ENCODE assay signal across 9 cellular contexts in the genomic region with DNA sequence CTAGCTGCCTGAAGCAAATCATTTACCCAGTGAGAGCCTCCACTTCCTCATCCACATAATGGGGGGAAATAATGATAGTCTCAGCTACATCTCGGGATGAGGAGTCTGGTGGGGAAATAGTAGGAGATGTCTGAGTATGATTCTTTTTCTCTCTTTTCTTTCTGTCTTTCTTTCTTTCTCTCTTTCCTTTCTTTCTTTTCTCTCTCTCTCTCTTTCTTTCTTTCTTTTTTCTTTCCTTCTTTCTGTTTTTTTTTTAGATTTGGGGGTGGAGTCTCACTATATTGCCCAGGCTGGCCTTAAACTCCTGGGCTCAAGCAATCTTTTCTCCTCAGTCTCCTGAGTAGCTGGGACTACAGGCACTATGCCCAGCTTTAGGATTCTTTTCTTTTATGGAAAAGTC. TPM values are rescaled to one million over a fixed set of nuclear protein-coding genes. Genes with fewer than 3 reads are reported as not detected.
"Had no signal": no experiment of that assay in that cellular context is flagged by ENCODE, and none has a peak within 500 bp of the region (broad histone marks: within the 10 kb centered on the region; RNA-seq: fewer than 3 reads in every experiment).

No MANE protein-coding gene starts in this region.

- ATAC-seq: GM23338, HepG2 had no signal

- H3K27ac Mint-ChIP-seq: GM23338, H9, HFFc6, IgD-negative memory B cell had no signal

- H3K9me3 Mint-ChIP-seq: GM23338, H9, HFFc6, IgD-negative memory B cell had no signal

- DNase-seq: H9, HCEC 1CT, HFFc6 had no signal

- H3K4me3 ChIP-seq: GM23338 had no signal

- H3K27me3 Mint-ChIP-seq: IgD-negative memory B cell had no signal

- H3K4me2 ChIP-seq: GM23338 had no signal

- H3K4me3 Mint-ChIP-seq: GM23338, H9, HFFc6, IgD-negative memory B cell had no signal

- H3K4me1 Mint-ChIP-seq: IgD-negative memory B cell had no signal

- H2AFZ ChIP-seq: GM23338 had no signal

- H3K27ac ChIP-seq: HL-60 had no signal

- FAIRE-seq: H1, H54, HepG2 had no signal

RNA-seq across cellular contexts. Expression of gene HOXC4, which starts 12.8 kb away (rescaled TPM):
- total RNA-seq: GM23338, H1, H9, HepG2 had no signal
- polyA plus RNA-seq: GM23338, H1, HepG2 had no signal

RNA-seq across cellular contexts. Expression of gene HOXC5, which starts 33.6 kb away (rescaled TPM):
- total RNA-seq: GM23338, H1, H9, HepG2 had no signal
- polyA plus RNA-seq: GM23338, H1, HepG2, IgD-negative memory B cell had no signal

RNA-seq across cellular contexts. Expression of gene HOXC6, which starts 38.2 kb away (rescaled TPM):
- total RNA-seq: GM23338, H1, H9, HepG2 had no signal
- polyA plus RNA-seq: GM23338, H1, HepG2, IgD-negative memory B cell had no signal

RNA-seq across cellular contexts. Expression of gene HOXC8, which starts 57.6 kb away (rescaled TPM):
- total RNA-seq: GM23338, H1, H9, HepG2, HFFc6 had no signal
- polyA plus RNA-seq: GM23338, H1, IgD-negative memory B cell had no signal
